25 cellular contexts compared by ENCODE assay signal in the genomic region with DNA sequence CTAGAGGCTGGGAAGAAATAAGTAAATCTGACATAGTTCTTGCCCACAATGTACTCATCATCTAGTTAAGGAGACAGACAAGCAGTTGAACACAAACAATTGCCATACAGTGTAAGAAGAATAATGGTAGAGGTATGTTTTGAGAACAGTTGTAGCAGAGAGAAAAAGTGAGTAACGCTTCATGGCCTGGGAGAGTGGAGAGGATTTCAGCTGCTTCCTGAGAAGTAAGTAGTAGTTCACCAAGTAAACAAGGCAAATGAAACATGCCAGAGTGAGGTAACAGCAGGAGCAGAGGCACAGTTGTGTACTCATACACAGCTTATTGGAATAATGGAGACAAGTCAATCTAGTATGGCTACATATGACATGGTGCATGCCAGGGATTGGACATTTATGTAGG.
"Had no signal": no experiment of that assay in that cellular context is flagged by ENCODE, and none has a peak within 500 bp of the region (broad histone marks: within the 10 kb centered on the region; RNA-seq: fewer than 3 reads in every experiment).

No MANE protein-coding gene starts in this region.

- H3K27ac ChIP-seq: adrenal gland, brain microvascular endothelial cell, left lung, ovary, prostate gland, tibial artery had no signal

- H3K36me3 ChIP-seq: adrenal gland, brain microvascular endothelial cell, heart right ventricle, left lung, ovary, prostate gland, stomach, tibial artery had no signal

- H3K4me3 ChIP-seq: adrenal gland, heart right ventricle, left lung, lung, ovary, prostate gland, stomach, tibial artery had no signal

- H3K27me3 ChIP-seq: brain microvascular endothelial cell, foreskin keratinocyte, left lung, ovary, stomach, tibial artery had no signal

- H3K4me1 ChIP-seq: adrenal gland, left lung, prostate gland, tibial artery had no signal

- ATAC-seq: foreskin keratinocyte; heart right ventricle; left lung; stimulated activated naive B cell treated with anti-CD40 and anti-IgM and Interleukin-4, amounts not matched to agents 10 μg/mL and 1 μg/mL and 100 μg/mL, for 72 hours had no signal

- H3K9me3 ChIP-seq: adrenal gland, heart right ventricle, left lung, ovary, prostate gland, stomach, tibial artery had no signal

- DNase-seq: activated CD4-positive, alpha-beta memory T cell treated with anti-CD3 and anti-CD28 coated beads for 36 hours; activated CD4-positive, alpha-beta T cell treated with anti-CD3 and anti-CD28 coated beads, Interleukin-2, amount 10 ng/mL, durations not matched to agents 24 days and 14 days; activated CD4-positive, CD25-positive, alpha-beta regulatory T cell treated with anti-CD3 and anti-CD28 coated beads, Interleukin-2, amount 50 U/mL, for 72 hours; activated CD8-positive, alpha-beta memory T cell treated with anti-CD3 and anti-CD28 coated beads, Interleukin-2, amount 50 U/mL, for 4 hours; activated effector memory CD4-positive, alpha-beta T cell treated with anti-CD3 and anti-CD28 coated beads, Interleukin-2, amount 50 U/mL, for 16 hours; activated naive CD4-positive, alpha-beta T cell treated with anti-CD3 and anti-CD28 coated beads for 36 hours; activated naive CD8-positive, alpha-beta T cell treated with anti-CD3 and anti-CD28 coated beads for 36 hours; activated T-cell treated with anti-CD3 and anti-CD28 coated beads, Interleukin-2, amount 50 U/mL, for 1 hour; adrenal gland; brain microvascular endothelial cell; dermis blood vessel endothelial cell; effector CD4-positive, alpha-beta T cell; heart right ventricle; left lung; naive B cell; ovary; stimulated activated CD4-positive, alpha-beta T cell treated with anti-CD3 and anti-CD28 coated beads, Interleukin-15, amount 100 ng/mL, for 24 hours; stimulated activated CD4-positive, alpha-beta T cell treated with anti-CD3 and anti-CD28 coated beads, Interleukin-2, amount 100 ng/mL, for 24 hours; stimulated activated naive B cell treated with anti-CD40 and anti-IgM and Interleukin-4, amounts not matched to agents 10 μg/mL and 1 μg/mL and 100 μg/mL, for 72 hours; stomach; T-helper 2 cell; tibial artery had no signal
